1 cellular context compared by ENCODE assay signal in genomic region chr12:46832084-46832704, GRCh38.
TF ChIP-seq lines count a peak whose summit lies in the region.

No MANE protein-coding gene starts in this region.

TF ChIP-seq in H1, 55 proteins besides CTCF, POLR2A, EP300 and RAD21:
- TF ChIP-seq SP1 (IDR thresholded peaks at IDR 0.05; ENCODE audit: low read depth, low read length) = peak; percentile 49; the same call in 1 of the 2 replicates
- peak; percentile 49; the same call in 1 of the 2 replicates for TF ChIP-seq E2F6 (IDR thresholded peaks at IDR 0.05)
- no peak for TF ChIP-seq SAP30 (IDR thresholded peaks at IDR 0.05; ENCODE audit: insufficient read depth, insufficient replicate concordance, low read length)
